25 cellular contexts compared by ENCODE assay signal in genomic region chr20:63079971-63080370, GRCh38.
"Had no signal": no experiment of that assay in that cellular context is flagged by ENCODE, and none has a peak within 500 bp of the region (broad histone marks: within the 10 kb centered on the region; RNA-seq: fewer than 3 reads in every experiment).

No MANE protein-coding gene starts in this region.

- H3K36me3 ChIP-seq: adrenal gland, breast epithelium, MG63 had no signal

- H3K9me3 Mint-ChIP-seq: activated CD4-positive, alpha-beta T cell treated with anti-CD3 and anti-CD28 coated beads, Interleukin-2, amount 10 ng/mL, durations not matched to agents 24 days and 14 days had no signal

- H3K4me1 ChIP-seq: adrenal gland, breast epithelium had no signal

- H3K27ac ChIP-seq: adrenal gland, breast epithelium, KMS-11 had no signal

- H3K4me1 Mint-ChIP-seq: activated CD4-positive, alpha-beta T cell treated with anti-CD3 and anti-CD28 coated beads, Interleukin-2, amount 10 ng/mL, durations not matched to agents 24 days and 14 days; activated CD8-positive, alpha-beta memory T cell treated with anti-CD3 and anti-CD28 coated beads, Interleukin-2, amount 10 ng/mL, durations not matched to agents 7 days and 5 days; activated naive CD4-positive, alpha-beta T cell treated with anti-CD3 and anti-CD28 coated beads, Interleukin-2, amount 10 ng/mL, durations not matched to agents 7 days and 5 days; activated naive CD8-positive, alpha-beta T cell treated with anti-CD3 and anti-CD28 coated beads, Interleukin-2, amount 10 ng/mL, durations not matched to agents 7 days and 5 days had no signal

- H3K27ac Mint-ChIP-seq: activated CD4-positive, alpha-beta T cell treated with anti-CD3 and anti-CD28 coated beads, Interleukin-2, amount 10 ng/mL, durations not matched to agents 24 days and 14 days; activated CD8-positive, alpha-beta memory T cell treated with anti-CD3 and anti-CD28 coated beads, Interleukin-2, amount 10 ng/mL, durations not matched to agents 7 days and 5 days; activated naive CD4-positive, alpha-beta T cell treated with anti-CD3 and anti-CD28 coated beads, Interleukin-2, amount 10 ng/mL, durations not matched to agents 7 days and 5 days; activated naive CD8-positive, alpha-beta T cell treated with anti-CD3 and anti-CD28 coated beads, Interleukin-2, amount 10 ng/mL, durations not matched to agents 7 days and 5 days; activated T-cell treated with anti-CD3 and anti-CD28 coated beads, Interleukin-2, amount 50 U/mL, for 24 hours; activated T-helper 1 cell treated with anti-CD3 and anti-CD28 coated beads, Interleukin-12 subunit alpha, Interleukin-12 subunit beta, Interleukin-2, Interleukin-4 antibody, amounts not matched to agents 30 ng/mL and 10 ng/mL and 1 ng/mL, durations not matched to agents 14 hours and 24 hours and 36 hours; T-helper 1 cell treated with Interleukin-12 subunit alpha and Interleukin-12 subunit beta and Interleukin-4 antibody, amounts not matched to agents 30 μg/mL and 1 μg/mL, for 36 hours had no signal

- H3K4me2 ChIP-seq: KMS-11 had no signal

- H3K4me3 ChIP-seq: adrenal gland, breast epithelium, MG63 had no signal

- H3K27me3 Mint-ChIP-seq: activated CD4-positive, alpha-beta T cell treated with anti-CD3 and anti-CD28 coated beads, Interleukin-2, amount 10 ng/mL, durations not matched to agents 24 days and 14 days had no signal

- H3K4me3 Mint-ChIP-seq: activated CD4-positive, alpha-beta T cell treated with anti-CD3 and anti-CD28 coated beads, Interleukin-2, amount 10 ng/mL, durations not matched to agents 24 days and 14 days; activated CD8-positive, alpha-beta memory T cell treated with anti-CD3 and anti-CD28 coated beads, Interleukin-2, amount 10 ng/mL, durations not matched to agents 7 days and 5 days; activated naive CD4-positive, alpha-beta T cell treated with anti-CD3 and anti-CD28 coated beads, Interleukin-2, amount 10 ng/mL, durations not matched to agents 7 days and 5 days; activated naive CD8-positive, alpha-beta T cell treated with anti-CD3 and anti-CD28 coated beads, Interleukin-2, amount 10 ng/mL, durations not matched to agents 7 days and 5 days; activated T-cell treated with anti-CD3 and anti-CD28 coated beads, Interleukin-2, amount 50 U/mL, for 24 hours; activated T-helper 1 cell treated with anti-CD3 and anti-CD28 coated beads, Interleukin-12 subunit alpha, Interleukin-12 subunit beta, Interleukin-2, Interleukin-4 antibody, amounts not matched to agents 30 ng/mL and 10 ng/mL and 1 ng/mL, durations not matched to agents 14 hours and 24 hours and 36 hours; T-helper 1 cell treated with Interleukin-12 subunit alpha and Interleukin-12 subunit beta and Interleukin-4 antibody, amounts not matched to agents 30 μg/mL and 1 μg/mL, for 36 hours had no signal

- DNase-seq: activated CD4-positive, alpha-beta T cell treated with anti-CD3 and anti-CD28 coated beads, Interleukin-2, amount 10 ng/mL, durations not matched to agents 24 days and 14 days; activated CD4-positive, alpha-beta T cell treated with anti-CD3 and anti-CD28 coated beads, Interleukin-2, amount 50 U/mL, for 48 hours; activated CD4-positive, CD25-positive, alpha-beta regulatory T cell treated with anti-CD3 and anti-CD28 coated beads, Interleukin-2, amount 50 U/mL, for 72 hours; activated CD8-positive, alpha-beta memory T cell treated with anti-CD3 and anti-CD28 coated beads, Interleukin-2, amount 10 ng/mL, durations not matched to agents 7 days and 5 days; activated gamma-delta T cell; activated naive CD4-positive, alpha-beta T cell treated with anti-CD3 and anti-CD28 coated beads, Interleukin-2, amount 10 ng/mL, durations not matched to agents 7 days and 5 days; activated T-cell treated with anti-CD3 and anti-CD28 coated beads, Interleukin-2, amount 50 U/mL, for 24 hours; caudate nucleus; MG63; MV-4-11; NCI-H1092 treated with DMSO at 0.1 percent for 48 hours; NCI-H1417 treated with DMSO at 0.1 percent for 48 hours; NCI-H1694; NCI-H2029; NCI-H2107; NCI-H2171 treated with DMSO at 0.1 percent for 48 hours; NCI-H524; SHP77 treated with DMSO at 0.1 percent for 48 hours had no signal

- H3K9ac ChIP-seq: KMS-11 had no signal

- ATAC-seq: activated CD8-positive, alpha-beta memory T cell treated with anti-CD3 and anti-CD28 coated beads, Interleukin-2, amount 10 ng/mL, durations not matched to agents 7 days and 5 days had no signal

- FAIRE-seq: RCC 7860 had no signal

- H3K36me3 Mint-ChIP-seq: activated CD8-positive, alpha-beta memory T cell treated with anti-CD3 and anti-CD28 coated beads, Interleukin-2, amount 10 ng/mL, durations not matched to agents 7 days and 5 days; activated naive CD4-positive, alpha-beta T cell treated with anti-CD3 and anti-CD28 coated beads, Interleukin-2, amount 10 ng/mL, durations not matched to agents 7 days and 5 days; activated naive CD8-positive, alpha-beta T cell treated with anti-CD3 and anti-CD28 coated beads, Interleukin-2, amount 10 ng/mL, durations not matched to agents 7 days and 5 days had no signal
